Comparison of ENCODE assay signal across 13 cellular contexts in genomic region chr7:26192485-26193087, GRCh38. TPM values are rescaled to one million over a fixed set of nuclear protein-coding genes. Genes with fewer than 3 reads are reported as not detected.
DNase-seq lines count a peak whose midpoint lies in the region; ATAC-seq and TF ChIP-seq lines count a peak whose summit lies in the region.
"Had no signal": no experiment of that assay in that cellular context is flagged by ENCODE, and none has a peak within 500 bp of the region (broad histone marks: within the 10 kb centered on the region; RNA-seq: fewer than 3 reads in every experiment).

No MANE protein-coding gene starts in this region.

- TF ChIP-seq CTCF in Caco-2 (IDR thresholded peaks at IDR 0.05; ENCODE audit: insufficient read depth in 1 of 2, low read depth in 1 of 2, low read length in 1 of 2, severe bottlenecking in 1 of 2, unreplicated experiment in 1 of 2), result no peak
- no peak for TF ChIP-seq CTCF in IMR-90 (conservative IDR thresholded peaks at IDR 0.05; ENCODE audit: low read depth, low read length)
- TF ChIP-seq CTCF in gastrocnemius medialis (IDR thresholded peaks at IDR 0.05 in 4 of 5, conservative IDR thresholded peaks at IDR 0.05 in 1 of 5), result no peak

- H3K14ac ChIP-seq in IMR-90 (replicated peaks; ENCODE audit: low read depth, low read length), result no peak overlapping the region

- H3K9me1 ChIP-seq in IMR-90 (ENCODE audit: insufficient read depth, low read length), result no peaks in the 10 kb centered on the region

- H3K27ac Mint-ChIP-seq in Caco-2 (ENCODE audit: unreplicated experiment) (peak overlapping the region; percentile 83), naive B cell (peak overlapping the region; percentile 47 to 100 (median 82))
- peak overlapping the region; percentile 60 for H3K27ac Mint-ChIP-seq in activated CD4-positive, alpha-beta memory T cell treated with anti-CD3 and anti-CD28 coated beads, Interleukin-2, amount 10 ng/mL, durations not matched to agents 7 days and 5 days

- intact Hi-C loops in Caco-2 (cut with micrococcal nuclease; ENCODE audit: unreplicated experiment) (no loop called here), IMR-90 (cut with micrococcal nuclease) (no loop called here), gastrocnemius medialis (cut with DNase I; ENCODE audit: low total_unique reads) (loop anchor here (10.0 kb wide), 1 partner anchor 98 kb away; no protein-coding TSS in a partner anchor)

- H2BK5ac ChIP-seq in IMR-90 (ENCODE audit: low read depth, low read length, poor library complexity, severe bottlenecking), result no peak overlapping the region

- CTCF ChIA-PET in Caco-2 (lab: Charles Lee), result no interaction called here
- CTCF ChIA-PET in IMR-90 (lab: Yijun Ruan, JAX), result interaction anchor here (1.3 kb wide), 1 partner anchor 10 kb away, joined by 3 read pairs; no protein-coding TSS in a partner anchor
- CTCF ChIA-PET in activated CD4-positive, alpha-beta memory T cell treated with anti-CD3 and anti-CD28 coated beads, Interleukin-2, amount 10 ng/mL, durations not matched to agents 7 days and 5 days (lab: Charles Lee), result interaction anchor here (0.6 to 4.1 kb wide), 10 partner anchors 9 to 177 kb away, joined by 3 to 27 read pairs (median 6); partner anchors contain the start of genes CBX3 and NFE2L3

- H3K56ac ChIP-seq in IMR-90 (ENCODE audit: extremely low read depth, insufficient read depth, low read length), result no peak overlapping the region

- H3K4me1 Mint-ChIP-seq in Caco-2 (ENCODE audit: low read depth, unreplicated experiment) (peaks cover 39% of the 10 kb centered on the region), naive B cell (peaks cover 60 to 75% (median 70%) of the 10 kb centered on the region in 3 donors)
- peaks cover 90% of the 10 kb centered on the region for H3K4me1 Mint-ChIP-seq in activated CD4-positive, alpha-beta memory T cell treated with anti-CD3 and anti-CD28 coated beads, Interleukin-2, amount 10 ng/mL, durations not matched to agents 7 days and 5 days

- DNase-seq in Caco-2 (no peak), IMR-90 (no peak), naive B cell (peak; percentile 52), gastrocnemius medialis (no peak), activated gamma-delta T cell (lab: John Stamatoyannopoulos, UW) (no peak)
- DNase-seq in activated CD4-positive, alpha-beta memory T cell treated with anti-CD3 and anti-CD28 coated beads, Interleukin-2, amount 10 ng/mL, durations not matched to agents 7 days and 5 days, result no peak
- no peak for DNase-seq in central memory CD4-positive, alpha-beta T cell
- DNase-seq: body of pancreas, DMS79 treated with DMSO at 0.1 percent for 48 hours, erythroblast, NCI-H2107 had no signal

- no peaks in the 10 kb centered on the region for H3K9me3 Mint-ChIP-seq in Caco-2 (ENCODE audit: unreplicated experiment)
- H3K9me3 Mint-ChIP-seq in activated CD4-positive, alpha-beta memory T cell treated with anti-CD3 and anti-CD28 coated beads, Interleukin-2, amount 10 ng/mL, durations not matched to agents 7 days and 5 days, result no peaks in the 10 kb centered on the region
- H3K9me3 Mint-ChIP-seq in naive B cell, result no peaks in the 10 kb centered on the region

- H3K4me2 ChIP-seq in IMR-90 (ENCODE audit: low read depth, low read length), result no peak overlapping the region

- no peak for TF ChIP-seq RAD21 in IMR-90 (IDR thresholded peaks at IDR 0.05; ENCODE audit: low read length)

- no peak for ATAC-seq in IMR-90 (ENCODE audit: low read depth)
- ATAC-seq in naive B cell (ENCODE audit: low read depth in 2 of 2), result peak; percentile 56 to 67
- ATAC-seq in gastrocnemius medialis, result no peak
- ATAC-seq in HG03521 (IDR thresholded peaks at IDR 0.05; ENCODE audit: unreplicated experiment), result no peak
- ATAC-seq: body of pancreas had no signal

- no peak overlapping the region for H3K18ac ChIP-seq in IMR-90 (ENCODE audit: low read depth, low read length)

- no peak overlapping the region for H2AK9ac ChIP-seq in IMR-90 (replicated peaks; ENCODE audit: low read depth, low read length, poor library complexity)

- H3K4me3 Mint-ChIP-seq in Caco-2 (ENCODE audit: unreplicated experiment) (no peak overlapping the region), naive B cell (peak overlapping the region; percentile 46 to 82 (median 68))
- peak overlapping the region; percentile 11 for H3K4me3 Mint-ChIP-seq in activated CD4-positive, alpha-beta memory T cell treated with anti-CD3 and anti-CD28 coated beads, Interleukin-2, amount 10 ng/mL, durations not matched to agents 7 days and 5 days

- H3K9ac ChIP-seq in IMR-90 (ENCODE audit: low read depth, low read length), result no peak overlapping the region

- TF ChIP-seq POLR2A in IMR-90 (IDR thresholded peaks at IDR 0.05; ENCODE audit: low read depth, low read length) (no peak), gastrocnemius medialis (IDR thresholded peaks at IDR 0.05) (no peak)

- peaks cover 24% of the 10 kb centered on the region for H3K4me1 ChIP-seq in Caco-2
- peaks cover 5% of the 10 kb centered on the region for H3K4me1 ChIP-seq in IMR-90 (ENCODE audit: control insufficient read depth, insufficient read depth, low read length)
- H3K4me1 ChIP-seq in gastrocnemius medialis, result peaks cover 46 to 64% of the 10 kb centered on the region in 2 donors

- in situ Hi-C loops in IMR-90 (cut with MboI; ENCODE audit: low sequenced_read_pairs), result loop anchor here (10.0 kb wide), 2 partner anchors 912 to 952 kb away; partner anchors contain the start of genes HOXA2, HOXA5 and HOXA6
- in situ Hi-C loops in gastrocnemius medialis (cut with MboI; ENCODE audit: low sequenced_read_pairs in 4 of 4), result loop anchor here in 3 of 4 donors (10.0 to 25.0 kb wide), 4 partner anchors 98 to 995 kb away; partner anchors contain the start of gene HOXA11 (in 2 of the 3)

- H3K27me3 ChIP-seq in Caco-2 (replicated peaks; ENCODE audit: control insufficient read depth, insufficient read depth, low read length) (no peaks in the 10 kb centered on the region), IMR-90 (ENCODE audit: control insufficient read depth, insufficient read depth, low read length) (no peaks in the 10 kb centered on the region), gastrocnemius medialis (no peaks in the 10 kb centered on the region)
- H3K27me3 ChIP-seq: body of pancreas had no signal

- H3K36me3 Mint-ChIP-seq in Caco-2 (ENCODE audit: insufficient read depth, unreplicated experiment) (peaks cover 100% of the 10 kb centered on the region), naive B cell (peaks cover 51 to 64% of the 10 kb centered on the region in 2 donors)
- peaks cover 98% of the 10 kb centered on the region for H3K36me3 Mint-ChIP-seq in activated CD4-positive, alpha-beta memory T cell treated with anti-CD3 and anti-CD28 coated beads, Interleukin-2, amount 10 ng/mL, durations not matched to agents 7 days and 5 days (ENCODE audit: low read depth)

- H3K4ac ChIP-seq in IMR-90 (ENCODE audit: low read depth, low read length), result no peak overlapping the region

- H2BK15ac ChIP-seq in IMR-90 (ENCODE audit: low read depth, low read length), result no peak overlapping the region

- peaks cover 90% of the 10 kb centered on the region for H4K20me1 ChIP-seq in IMR-90 (ENCODE audit: insufficient read depth, low read length)

- POLR2A ChIA-PET in Caco-2 (lab: Charles Lee) (no interaction called here), IMR-90 (lab: Charles Lee; ENCODE audit: unreplicated experiment) (interaction anchor here (0.5 kb wide), 1 partner anchor 115 kb away, joined by 10 read pairs; no protein-coding TSS in a partner anchor)
- POLR2A ChIA-PET in activated CD4-positive, alpha-beta memory T cell treated with anti-CD3 and anti-CD28 coated beads, Interleukin-2, amount 10 ng/mL, durations not matched to agents 7 days and 5 days (lab: Charles Lee), result interaction anchor here (0.7 to 13.1 kb wide), 21 partner anchors 8 to 300 kb away, joined by 3 to 406 read pairs (median 4); partner anchors contain the start of genes CBX3, HNRNPA2B1, NFE2L3 and SNX10

- no peaks in the 10 kb centered on the region for H3K9me3 ChIP-seq in Caco-2
- H3K9me3 ChIP-seq in IMR-90 (ENCODE audit: control insufficient read depth, insufficient read depth, low read length), result no peaks in the 10 kb centered on the region
- H3K9me3 ChIP-seq in gastrocnemius medialis, result no peaks in the 10 kb centered on the region
- H3K9me3 ChIP-seq: body of pancreas had no signal

- no peak overlapping the region for H2AK5ac ChIP-seq in IMR-90 (ENCODE audit: low read depth, low read length)

- H2BK120ac ChIP-seq in IMR-90 (ENCODE audit: low read depth, low read length), result no peak overlapping the region

- H3K36me3 ChIP-seq in Caco-2 (ENCODE audit: control insufficient read depth, insufficient read depth, low read length), result peaks cover 6% of the 10 kb centered on the region
- peaks cover 60% of the 10 kb centered on the region for H3K36me3 ChIP-seq in IMR-90 (ENCODE audit: control insufficient read depth, insufficient read depth, low read length)
- H3K36me3 ChIP-seq in gastrocnemius medialis, result peaks cover 5 to 100% of the 10 kb centered on the region in 2 donors

- no peak overlapping the region for H4K91ac ChIP-seq in IMR-90 (ENCODE audit: insufficient read depth, low read depth, low read length)

- H3K79me1 ChIP-seq in IMR-90 (ENCODE audit: low read depth in 1 of 2, low read length in 2 of 2), result peaks cover 36 to 57% of the 10 kb centered on the region in 2 experiments

- no peak overlapping the region for H4K8ac ChIP-seq in IMR-90 (ENCODE audit: low read depth in 2 of 2, low read length in 2 of 2)

- no peak overlapping the region for H4K5ac ChIP-seq in IMR-90 (ENCODE audit: low read depth, low read length)

- WGBS in IMR-90 (ENCODE audit: extremely low coverage in 2 of 2, insufficient read length in 1 of 2), 2 experiments, result no CpG with 5 or more reads among the region's 3 CpGs

- no peaks in the 10 kb centered on the region for H3K27me3 Mint-ChIP-seq in Caco-2 (ENCODE audit: insufficient read depth, unreplicated experiment)
- no peaks in the 10 kb centered on the region for H3K27me3 Mint-ChIP-seq in activated CD4-positive, alpha-beta memory T cell treated with anti-CD3 and anti-CD28 coated beads, Interleukin-2, amount 10 ng/mL, durations not matched to agents 7 days and 5 days
- H3K27me3 Mint-ChIP-seq in naive B cell, result no peaks in the 10 kb centered on the region

- H2BK20ac ChIP-seq in IMR-90 (ENCODE audit: low read depth, low read length), result no peak overlapping the region

- no peak overlapping the region for H3K4me3 ChIP-seq in Caco-2 (ENCODE audit: low read depth, low read length)
- H3K4me3 ChIP-seq in IMR-90 (ENCODE audit: insufficient read depth, low read depth, low read length), result no peak overlapping the region
- H3K4me3 ChIP-seq in gastrocnemius medialis, result no peak overlapping the region
- H3K4me3 ChIP-seq: body of pancreas had no signal

- BruUV-seq in Caco-2 (replicated peaks; lab: Mats Ljungman, UMichigan) (no TSS peak), IMR-90 (replicated peaks; lab: Mats Ljungman, UMichigan) (no TSS peak)

- peak overlapping the region; percentile 45; the same call in 1 of the 2 replicates for H3K23ac ChIP-seq in IMR-90 (ENCODE audit: low read depth, low read length)

- H2AFZ ChIP-seq in IMR-90 (replicated peaks; ENCODE audit: low read length, poor library complexity), result no peak overlapping the region

- H3K27ac ChIP-seq in IMR-90 (ENCODE audit: insufficient read depth, low read length) (no peak overlapping the region), gastrocnemius medialis (peak overlapping the region in 2 of 4 donors; percentile 12 to 20)
- H3K27ac ChIP-seq: RWPE1 had no signal

- dilution Hi-C loops in IMR-90 (cut with HindIII; ENCODE audit: low sequenced_read_pairs, unreplicated experiment), result no loop called here

RNA-seq across cellular contexts. Expression of gene HNRNPA2B1, which starts 8.0 kb away (rescaled TPM):
- total RNA-seq in Caco-2 (2022) (799 and 839 TPM in 2 replicates), IMR-90 (2012; rRNA removed) (49.3 and 118 TPM in 2 replicates), gastrocnemius medialis (100 to 1,000 TPM; 155 to 242 (median 166) TPM)
- polyA plus RNA-seq in IMR-90 (2012; rRNA removed) (417 and 515 TPM in 2 replicates), naive B cell (ENCODE audit: low read depth in 6 of 6) (100 to 1,000 TPM; 585 to 820 (median 621) TPM)
- polyA plus RNA-seq in IMR-90 (2012; cell fraction: cytosol; rRNA removed), result 51.3 and 57.4 TPM in 2 replicates
- polyA plus RNA-seq in IMR-90 (2012; cell fraction: nucleus; rRNA removed; ENCODE audit: low replicate concordance), result 46.0 and 266 TPM in 2 replicates
- total RNA-seq in activated CD4-positive, alpha-beta memory T cell treated with anti-CD3 and anti-CD28 coated beads, Interleukin-2, amount 10 ng/mL, durations not matched to agents 7 days and 5 days, result 100 to 1,000 TPM; 696 to 705 TPM

RNA-seq across cellular contexts. Expression of gene CBX3, which starts 9.0 kb away (rescaled TPM):
- total RNA-seq in Caco-2 (2022) (215 and 226 TPM in 2 replicates), IMR-90 (2012; rRNA removed) (38.2 and 85.0 TPM in 2 replicates), gastrocnemius medialis (10 to 100 TPM; 42.0 to 60.1 (median 48.8) TPM)
- polyA plus RNA-seq in IMR-90 (2012; rRNA removed) (65.6 and 76.5 TPM in 2 replicates), naive B cell (ENCODE audit: low read depth in 6 of 6) (100 to 1,000 TPM in 2 of 6 donors, 10 to 100 TPM in 4; 83.0 to 153 (median 94.2) TPM)
- polyA plus RNA-seq in IMR-90 (2012; cell fraction: cytosol; rRNA removed), result 7.2 and 7.8 TPM in 2 replicates
- 41.4 and 59.8 TPM in 2 replicates for polyA plus RNA-seq in IMR-90 (2012; cell fraction: nucleus; rRNA removed; ENCODE audit: low replicate concordance)
- total RNA-seq in activated CD4-positive, alpha-beta memory T cell treated with anti-CD3 and anti-CD28 coated beads, Interleukin-2, amount 10 ng/mL, durations not matched to agents 7 days and 5 days, result 100 to 1,000 TPM; 214 to 215 TPM

RNA-seq across cellular contexts. Expression of gene NFE2L3, which starts 40.6 kb away (rescaled TPM):
- total RNA-seq in Caco-2 (2022), result 38.4 and 39.2 TPM in 2 replicates
- 37.8 and 43.2 TPM in 2 replicates for total RNA-seq in IMR-90 (2012; rRNA removed)
- polyA plus RNA-seq in IMR-90 (2012; rRNA removed), result 22.8 and 28.0 TPM in 2 replicates
- polyA plus RNA-seq in IMR-90 (2012; cell fraction: cytosol; rRNA removed), result 9.0 and 13.0 TPM in 2 replicates
- polyA plus RNA-seq in IMR-90 (2012; cell fraction: nucleus; rRNA removed; ENCODE audit: low replicate concordance), result 5.1 and 19.4 TPM in 2 replicates
- total RNA-seq in activated CD4-positive, alpha-beta memory T cell treated with anti-CD3 and anti-CD28 coated beads, Interleukin-2, amount 10 ng/mL, durations not matched to agents 7 days and 5 days, result 10 to 100 TPM; 21.5 to 24.0 TPM
- polyA plus RNA-seq in naive B cell (ENCODE audit: low read depth in 6 of 6), result 1 to 10 TPM in 5 of 6 donors, under 1 TPM in 1; 0.93 to 4.1 (median 2.4) TPM
- 1 to 10 TPM; 1.1 to 6.2 (median 1.7) TPM for total RNA-seq in gastrocnemius medialis

Comparison
In these comparisons a context has a peak if more than half of its experiments do, and no peak if none do; other contexts are left out.
1. ATAC-seq: peak in naive B cell (2 of 2); none in IMR-90 (single experiment), gastrocnemius medialis (0 of 2) and HG03521 (single experiment).
2. Peak in every context shown above with its lines, with median percentiles within 50 percentile points of each other: H3K27ac Mint-ChIP-seq.